ENCODE assay signal across 8 cellular contexts in genomic region chr10:101214446-101215396, GRCh38. TPM values are rescaled to one million over a fixed set of nuclear protein-coding genes. Genes with fewer than 3 reads are reported as not detected.
DNase-seq lines count a peak whose midpoint lies in the region; ATAC-seq and TF ChIP-seq lines count a peak whose summit lies in the region.

No MANE protein-coding gene starts in this region.

- TF ChIP-seq CTCF in BE2C (IDR thresholded peaks at IDR 0.05; ENCODE audit: low read depth, low read length) (peak; percentile 81), GM20000 (IDR thresholded peaks at IDR 0.05; ENCODE audit: extremely low read depth, missing control alignments) (peak; percentile 79), liver (IDR thresholded peaks at IDR 0.05; ENCODE audit: low read depth, low read length, missing input control) (peak; percentile 62)

- H3K4me1 Mint-ChIP-seq in central memory CD8-positive, alpha-beta T cell: peaks cover 18% of the 10 kb centered on the region

- H3K36me3 ChIP-seq in BE2C (no peaks in the 10 kb centered on the region), liver (ENCODE audit: control insufficient read depth in 4 of 4, insufficient read depth in 3 of 4, low read depth in 1 of 4, low read length in 3 of 4) (no peaks in the 10 kb centered on the region)

- H3K27me3 ChIP-seq in BE2C (peaks cover 88% of the 10 kb centered on the region), liver (ENCODE audit: control insufficient read depth in 4 of 4, insufficient read depth in 4 of 4, low read length in 3 of 4) (peaks cover 0 to 34% (median 12%) of the 10 kb centered on the region in 4 donors)

- no peak overlapping the region for H3K9ac ChIP-seq in liver (ENCODE audit: low read depth in 1 of 2, low read length in 2 of 2)

- 12% methylated on average over 49 of the region's 49 CpGs for WGBS in liver

- H3K27me3 Mint-ChIP-seq in central memory CD8-positive, alpha-beta T cell: peaks cover 95% of the 10 kb centered on the region

- H3K4me1 ChIP-seq in BE2C (peaks cover 10% of the 10 kb centered on the region; the same call in 1 of the 2 replicates), liver (ENCODE audit: control insufficient read depth in 4 of 4, insufficient read depth in 4 of 4, low read length in 3 of 4) (peaks cover 8 to 31% (median 13%) of the 10 kb centered on the region in 4 donors)

- peaks cover 13% of the 10 kb centered on the region for H3K36me3 Mint-ChIP-seq in central memory CD8-positive, alpha-beta T cell (ENCODE audit: insufficient read depth)

- ATAC-seq in central memory CD8-positive, alpha-beta T cell (replicated peaks; ENCODE audit: extremely low read depth, poor library complexity, severe bottlenecking): peak; percentile 65
- no peak for ATAC-seq in HG02623 (IDR thresholded peaks at IDR 0.05; ENCODE audit: unreplicated experiment)

- H3K9me3 Mint-ChIP-seq in central memory CD8-positive, alpha-beta T cell: no peaks in the 10 kb centered on the region

- DNase-seq in BE2C: peak; percentile 76
- DNase-seq in GM20000 (ENCODE audit: low spot score): peak; percentile 78
- peak; percentile 12 for DNase-seq in NCI-H2107 treated with DMSO at 0.1 percent for 48 hours (lab: John Stamatoyannopoulos, UW; ENCODE audit: unreplicated experiment)
- peak; percentile 64 for DNase-seq in activated CD4-positive, alpha-beta T cell treated with anti-CD3 and anti-CD28 coated beads for 1 hour
- peak; percentile 49 to 66 for DNase-seq in central memory CD8-positive, alpha-beta T cell (ENCODE audit: low spot score in 2 of 2)
- DNase-seq in stimulated activated CD8-positive, alpha-beta memory T cell treated with anti-CD3 and anti-CD28 coated beads, Interleukin-12 subunit alpha, Interleukin-12 subunit beta, amount 100 ng/mL, for 4 hours (ENCODE audit: low read depth): peak; percentile 50

- H3K9me3 ChIP-seq in BE2C (no peaks in the 10 kb centered on the region), liver (ENCODE audit: control insufficient read depth in 4 of 4, low read length in 3 of 4) (no peaks in the 10 kb centered on the region)

- peak; percentile 70 to 77 for TF ChIP-seq RAD21 in liver (IDR thresholded peaks at IDR 0.05)

- H3K27ac Mint-ChIP-seq in central memory CD8-positive, alpha-beta T cell (ENCODE audit: low read depth): no peak overlapping the region

- peak overlapping the region; percentile 70 for H3K4me3 Mint-ChIP-seq in central memory CD8-positive, alpha-beta T cell

- peak overlapping the region; percentile 19; the same call in 1 of the 2 replicates for H3K4me3 ChIP-seq in BE2C (ENCODE audit: low read depth, low read length)
- no peak overlapping the region for H3K4me3 ChIP-seq in liver (ENCODE audit: low read depth in 1 of 3, low read length in 3 of 3)

- no peak overlapping the region for H3K27ac ChIP-seq in liver (ENCODE audit: low read depth in 1 of 2, low read length in 2 of 2)

TF ChIP-seq in liver, 16 proteins besides CTCF, POLR2A, EP300 and RAD21:
- TF ChIP-seq NR2F2 (IDR thresholded peaks at IDR 0.05) (no peak), MAX (IDR thresholded peaks at IDR 0.05) (no peak), ATF3 (IDR thresholded peaks at IDR 0.05) (no peak), SP1 (IDR thresholded peaks at IDR 0.05) (no peak)

RNA-seq across cellular contexts. Expression of gene LBX1, which starts 14.5 kb away (rescaled TPM):
- not detected for polyA plus RNA-seq in BE2C (2012; ENCODE audit: insufficient read depth, insufficient read length, low read depth)
- not detected for total RNA-seq in liver
- polyA plus RNA-seq in liver: not detected

Comparison
In these comparisons a context has a peak if more than half of its experiments do, and no peak if none do; other contexts are left out.
1. DNase-seq: peak in every context shown above with its lines; median percentile 78 in GM20000; 76 in BE2C; 64 in activated CD4-positive, alpha-beta T cell treated with anti-CD3 and anti-CD28 coated beads for 1 hour; 58 in central memory CD8-positive, alpha-beta T cell; 50 in stimulated activated CD8-positive, alpha-beta memory T cell treated with anti-CD3 and anti-CD28 coated beads, Interleukin-12 subunit alpha, Interleukin-12 subunit beta, amount 100 ng/mL, for 4 hours; 12 in NCI-H2107 treated with DMSO at 0.1 percent for 48 hours.